ENCODE assay signal across 17 cellular contexts in genomic region chr2:237264480-237265219, GRCh38.
A peak's percentile ranks its signal among the peaks of the same experiment; 100 is the strongest.
DNase-seq lines count a peak whose midpoint lies in the region; ATAC-seq and TF ChIP-seq lines count a peak whose summit lies in the region.
"Had no signal": no experiment of that assay in that cellular context is flagged by ENCODE, and none has a peak within 500 bp of the region (broad histone marks: within the 10 kb centered on the region; RNA-seq: fewer than 3 reads in every experiment).

No MANE protein-coding gene starts in this region.

- BruUV-seq in Caco-2 (replicated peaks; lab: Mats Ljungman, UMichigan): no TSS peak

- intact Hi-C loops in Caco-2 (cut with micrococcal nuclease; ENCODE audit: unreplicated experiment): no loop called here

- H3K27me3 Mint-ChIP-seq in Caco-2 (ENCODE audit: insufficient read depth, unreplicated experiment): no peaks in the 10 kb centered on the region

- no peaks in the 10 kb centered on the region; the same call in 1 of the 2 replicates for H3K27me3 ChIP-seq in Caco-2 (replicated peaks; ENCODE audit: control insufficient read depth, insufficient read depth, low read length)

- no peaks in the 10 kb centered on the region for H3K36me3 Mint-ChIP-seq in Caco-2 (ENCODE audit: insufficient read depth, unreplicated experiment)
- H3K36me3 Mint-ChIP-seq: activated naive CD4-positive, alpha-beta T cell treated with anti-CD3 and anti-CD28 coated beads, Interleukin-2, amount 10 ng/mL, durations not matched to agents 7 days and 5 days; naive thymus-derived CD4-positive, alpha-beta T cell had no signal

- CTCF ChIA-PET in Caco-2 (lab: Charles Lee): interaction anchor here (0.6 kb wide), 1 partner anchor 211 kb away, joined by 4 read pairs; no protein-coding TSS in a partner anchor

- no peaks in the 10 kb centered on the region for H3K4me1 Mint-ChIP-seq in Caco-2 (ENCODE audit: low read depth, unreplicated experiment)
- H3K4me1 Mint-ChIP-seq: activated CD4-positive, alpha-beta T cell treated with anti-CD3 and anti-CD28 coated beads for 36 hours; activated naive CD4-positive, alpha-beta T cell treated with anti-CD3 and anti-CD28 coated beads, Interleukin-2, amount 10 ng/mL, durations not matched to agents 7 days and 5 days; naive thymus-derived CD4-positive, alpha-beta T cell had no signal

- ATAC-seq in GM21515 (IDR thresholded peaks at IDR 0.05; ENCODE audit: unreplicated experiment): no peak
- ATAC-seq: activated CD4-positive, alpha-beta T cell treated with anti-CD3 and anti-CD28 coated beads for 36 hours; lower lobe of right lung; naive thymus-derived CD4-positive, alpha-beta T cell had no signal

- DNase-seq in DMS53 (lab: John Stamatoyannopoulos, UW) (peak; percentile 30), DMS53 treated with DMSO at 0.1 percent for 48 hours (lab: John Stamatoyannopoulos, UW; ENCODE audit: unreplicated experiment) (no peak), T1000 (lab: John Stamatoyannopoulos, UW) (peak; percentile 71), fibroblast of pulmonary artery (ENCODE audit: low read depth) (peak; percentile 68), stromal cell of bone marrow (ENCODE audit: low read depth) (peak; percentile 94), NOMO-1 treated with dmso at 0.1 percent for 144 hours (lab: John Stamatoyannopoulos, UW; ENCODE audit: unreplicated experiment) (no peak), Caco-2 (no peak)
- DNase-seq: activated CD4-positive, alpha-beta T cell treated with anti-CD3 and anti-CD28 coated beads for 36 hours; activated naive CD4-positive, alpha-beta T cell treated with anti-CD3 and anti-CD28 coated beads, Interleukin-2, amount 10 ng/mL, durations not matched to agents 7 days and 5 days; effector memory CD4-positive, alpha-beta T cell; H9; lower lobe of right lung; naive thymus-derived CD4-positive, alpha-beta T cell; NCI-H1092; Right ventricle myocardium superior; stimulated activated CD4-positive, alpha-beta T cell treated with anti-CD3 and anti-CD28 coated beads, Interleukin-2, amount 100 ng/mL, for 48 hours had no signal

- H3K4me3 Mint-ChIP-seq in Caco-2 (ENCODE audit: unreplicated experiment): no peak overlapping the region
- H3K4me3 Mint-ChIP-seq: activated CD4-positive, alpha-beta T cell treated with anti-CD3 and anti-CD28 coated beads for 36 hours; activated naive CD4-positive, alpha-beta T cell treated with anti-CD3 and anti-CD28 coated beads, Interleukin-2, amount 10 ng/mL, durations not matched to agents 7 days and 5 days; H9; naive thymus-derived CD4-positive, alpha-beta T cell had no signal

- no peaks in the 10 kb centered on the region for H3K36me3 ChIP-seq in Caco-2 (ENCODE audit: control insufficient read depth, insufficient read depth, low read length)
- H3K36me3 ChIP-seq: lower lobe of right lung had no signal

- TF ChIP-seq CTCF in fibroblast of pulmonary artery (IDR thresholded peaks at IDR 0.05; ENCODE audit: low read length, missing control alignments): no peak
- no peak for TF ChIP-seq CTCF in Caco-2 (IDR thresholded peaks at IDR 0.05; ENCODE audit: insufficient read depth in 1 of 2, low read depth in 1 of 2, low read length in 1 of 2, severe bottlenecking in 1 of 2, unreplicated experiment in 1 of 2)

- H3K9me3 ChIP-seq in Caco-2: no peaks in the 10 kb centered on the region
- H3K9me3 ChIP-seq: lower lobe of right lung had no signal

- POLR2A ChIA-PET in Caco-2 (lab: Charles Lee): no interaction called here

- no peak overlapping the region for H3K27ac Mint-ChIP-seq in Caco-2 (ENCODE audit: unreplicated experiment)
- H3K27ac Mint-ChIP-seq: activated CD4-positive, alpha-beta T cell treated with anti-CD3 and anti-CD28 coated beads for 36 hours; activated naive CD4-positive, alpha-beta T cell treated with anti-CD3 and anti-CD28 coated beads, Interleukin-2, amount 10 ng/mL, durations not matched to agents 7 days and 5 days; H9; naive thymus-derived CD4-positive, alpha-beta T cell had no signal

- H3K9me3 Mint-ChIP-seq in Caco-2 (ENCODE audit: unreplicated experiment): no peaks in the 10 kb centered on the region
- H3K9me3 Mint-ChIP-seq: activated naive CD4-positive, alpha-beta T cell treated with anti-CD3 and anti-CD28 coated beads, Interleukin-2, amount 10 ng/mL, durations not matched to agents 7 days and 5 days; H9; naive thymus-derived CD4-positive, alpha-beta T cell had no signal

- peaks cover 3% of the 10 kb centered on the region; the same call in 1 of the 2 replicates for H3K4me1 ChIP-seq in Caco-2

- no peak overlapping the region for H3K4me3 ChIP-seq in fibroblast of pulmonary artery (replicated peaks; ENCODE audit: low read depth, low read length)
- H3K4me3 ChIP-seq in Caco-2 (ENCODE audit: low read depth, low read length): no peak overlapping the region
- H3K4me3 ChIP-seq: lower lobe of right lung had no signal

Comparison
In these comparisons a context has a peak if more than half of its experiments do, and no peak if none do; other contexts are left out.
1. DNase-seq: peak in DMS53 (single experiment), T1000 (single experiment), fibroblast of pulmonary artery (single experiment) and stromal cell of bone marrow (single experiment); none in DMS53 treated with DMSO at 0.1 percent for 48 hours (single experiment), NOMO-1 treated with dmso at 0.1 percent for 144 hours (single experiment) and Caco-2 (0 of 2).